Comparison of ENCODE assay signal across 8 cellular contexts in genomic region chr17:7704601-7705268, GRCh38. TPM values are rescaled to one million over a fixed set of nuclear protein-coding genes. Genes with fewer than 3 reads are reported as not detected.
A peak's percentile ranks its signal among the peaks of the same experiment; 100 is the strongest.
DNase-seq lines count a peak whose midpoint lies in the region; ATAC-seq, FAIRE-seq and TF ChIP-seq lines count a peak whose summit lies in the region.

A gene with protein sequence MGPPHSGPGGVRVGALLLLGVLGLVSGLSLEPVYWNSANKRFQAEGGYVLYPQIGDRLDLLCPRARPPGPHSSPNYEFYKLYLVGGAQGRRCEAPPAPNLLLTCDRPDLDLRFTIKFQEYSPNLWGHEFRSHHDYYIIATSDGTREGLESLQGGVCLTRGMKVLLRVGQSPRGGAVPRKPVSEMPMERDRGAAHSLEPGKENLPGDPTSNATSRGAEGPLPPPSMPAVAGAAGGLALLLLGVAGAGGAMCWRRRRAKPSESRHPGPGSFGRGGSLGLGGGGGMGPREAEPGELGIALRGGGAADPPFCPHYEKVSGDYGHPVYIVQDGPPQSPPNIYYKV (plus strand): TSS chr17:7705202. CDS start chr17:7705599, 397 bp downstream.

- peaks cover 19% of the 10 kb centered on the region; the same call in 1 of the 2 replicates for H3K23me2 ChIP-seq in H1 (ENCODE audit: low read depth, low read length)

- H2BK15ac ChIP-seq in H1 (ENCODE audit: low read length): no peak within 1 kb of the TSS

- H3K14ac ChIP-seq in H1 (ENCODE audit: insufficient read length): no peak within 1 kb of the TSS

- H3K56ac ChIP-seq in H1 (replicated peaks; ENCODE audit: insufficient read length, low read depth, low read length): no peak within 1 kb of the TSS

- peak; percentile 48 to 66 for ATAC-seq in naive thymus-derived CD8-positive, alpha-beta T cell
- ATAC-seq in HG03378 (IDR thresholded peaks at IDR 0.05; ENCODE audit: unreplicated experiment) (no peak), HG02610 (IDR thresholded peaks at IDR 0.05; ENCODE audit: unreplicated experiment) (no peak), HG03342 (IDR thresholded peaks at IDR 0.05; ENCODE audit: unreplicated experiment) (no peak)

- H4K8ac ChIP-seq in H1 (ENCODE audit: extremely low read depth, insufficient read depth, low read length): peak within 1 kb of the TSS; percentile 66

- H4K91ac ChIP-seq in H1 (replicated peaks; ENCODE audit: insufficient read length, low read length): no peak within 1 kb of the TSS

- no peaks in the 10 kb centered on the region; the same call in 1 of the 2 replicates for H3K79me1 ChIP-seq in H1 (ENCODE audit: low read depth, low read length)

- H3K4me1 ChIP-seq in H1 (replicated peaks in 1 of 4; ENCODE audit: control insufficient read depth in 3 of 4, insufficient read depth in 4 of 4, low read length in 3 of 4): peaks cover 2 to 19% (median 16%) of the 10 kb centered on the region in 4 experiments

- POLR2A ChIA-PET in H1 (lab: Charles Lee; ENCODE audit: partially characterized antibody): interaction anchor here (0.6 to 11.4 kb wide), 14 partner anchors 9 to 227 kb away, joined by 3 to 186 read pairs (median 4); partner anchors contain the start of genes CNTROB, DNAH2, SAT2 and SOX15
- POLR2A ChIA-PET in naive thymus-derived CD8-positive, alpha-beta T cell (lab: Charles Lee): no interaction called here

- no peak for TF ChIP-seq CTCF in H1 (IDR thresholded peaks at IDR 0.05; ENCODE audit: control extremely low read depth in 1 of 3, insufficient read depth in 1 of 3, low read depth in 1 of 3, low read length in 3 of 3)

- H3K27ac Mint-ChIP-seq in activated CD4-positive, alpha-beta T cell treated with anti-CD3 and anti-CD28 coated beads, Interleukin-2, amount 10 ng/mL, durations not matched to agents 24 days and 14 days: no peak within 1 kb of the TSS
- peak within 1 kb of the TSS in 6 of 10 donors; percentile 5 to 90 (median 59) for H3K27ac Mint-ChIP-seq in naive thymus-derived CD8-positive, alpha-beta T cell

- no peak within 1 kb of the TSS for H2AFZ ChIP-seq in H1 (ENCODE audit: low read length)

- no peak for FAIRE-seq in H1 (lab: Jason Lieb, UNC)

- peaks cover 16% of the 10 kb centered on the region for H3K36me3 Mint-ChIP-seq in activated CD4-positive, alpha-beta T cell treated with anti-CD3 and anti-CD28 coated beads, Interleukin-2, amount 10 ng/mL, durations not matched to agents 24 days and 14 days (ENCODE audit: low read depth)
- H3K36me3 Mint-ChIP-seq in naive thymus-derived CD8-positive, alpha-beta T cell: peaks cover 4 to 38% (median 21%) of the 10 kb centered on the region in 3 donors

- TF ChIP-seq POLR2A in H1 (IDR thresholded peaks at IDR 0.05; ENCODE audit: control extremely low read depth in 1 of 2, low read depth in 2 of 2, low read length in 2 of 2): peak in 1 of 2 experiments; percentile 55; a peak in 1 of 3 replicates

- H3K18ac ChIP-seq in H1 (ENCODE audit: extremely low read depth, low read length): no peak within 1 kb of the TSS; the same call in 1 of the 2 replicates

- H2BK120ac ChIP-seq in H1 (replicated peaks; ENCODE audit: low read depth, low read length): no peak within 1 kb of the TSS

- H4K5ac ChIP-seq in H1 (ENCODE audit: insufficient read length, low read depth, low read length): peak within 1 kb of the TSS; percentile 29

- H2BK5ac ChIP-seq in H1 (ENCODE audit: low read depth, low read length): peak within 1 kb of the TSS; percentile 16

- peaks cover 0 to 5% (median 2%) of the 10 kb centered on the region in 4 experiments; a peak in 3 of 8 replicates for H3K36me3 ChIP-seq in H1 (ENCODE audit: control insufficient read depth in 2 of 4, insufficient read depth in 4 of 4, low read length in 3 of 4)

- DNase-seq in activated CD4-positive, alpha-beta T cell treated with anti-CD3 and anti-CD28 coated beads, Interleukin-2, amount 10 ng/mL, durations not matched to agents 24 days and 14 days: no peak
- DNase-seq in activated CD4-positive, alpha-beta T cell treated with anti-CD3 and anti-CD28 coated beads, Interleukin-2, amount 50 U/mL, for 1 hour: no peak
- DNase-seq in NCI-H82 treated with DMSO at 0.1 percent for 48 hours (lab: John Stamatoyannopoulos, UW; ENCODE audit: unreplicated experiment): peak; percentile 66
- peak in 1 of 2 experiments; percentile 86 for DNase-seq in H1 (ENCODE audit: low read depth in 1 of 2, low spot score in 2 of 2)
- DNase-seq in naive thymus-derived CD8-positive, alpha-beta T cell: peak in 2 of 10 donors; percentile 23 to 26

- no peak within 1 kb of the TSS for H3K4ac ChIP-seq in H1 (replicated peaks; ENCODE audit: insufficient read length, low read depth, low read length)

- no peak; a peak in 1 of 3 replicates for TF ChIP-seq EP300 in H1 (IDR thresholded peaks at IDR 0.05; ENCODE audit: borderline replicate concordance in 1 of 2, low read depth in 2 of 2, low read length in 2 of 2)

- H3K79me2 ChIP-seq in H1 (ENCODE audit: control insufficient read depth in 1 of 2, insufficient read depth in 2 of 2, low read length in 2 of 2): no peaks in the 10 kb centered on the region

- H3K27me3 ChIP-seq in H1 (replicated peaks in 1 of 4; ENCODE audit: control insufficient read depth in 3 of 4, extremely low read depth in 1 of 4, insufficient read depth in 3 of 4, low read length in 3 of 4): peaks cover 0 to 3% (median 1%) of the 10 kb centered on the region in 4 experiments; a peak in 2 of 7 replicates

- H3K27ac ChIP-seq in H1 (ENCODE audit: low read depth, low read length): no peak within 1 kb of the TSS; the same call in 1 of the 2 replicates

- H3K23ac ChIP-seq in H1 (ENCODE audit: insufficient read length): no peak within 1 kb of the TSS

- H3K4me2 ChIP-seq in H1 (ENCODE audit: insufficient read depth in 1 of 2, low read depth in 2 of 2, low read length in 2 of 2): peak within 1 kb of the TSS; percentile 82 to 90

- H4K20me1 ChIP-seq in H1 (replicated peaks in 1 of 2; ENCODE audit: control insufficient read depth in 1 of 2, insufficient read depth in 2 of 2, low read length in 2 of 2): peaks cover 2 to 7% of the 10 kb centered on the region in 2 experiments

- peak within 1 kb of the TSS; percentile 73 for H3K4me3 Mint-ChIP-seq in activated CD4-positive, alpha-beta T cell treated with anti-CD3 and anti-CD28 coated beads, Interleukin-2, amount 10 ng/mL, durations not matched to agents 24 days and 14 days
- H3K4me3 Mint-ChIP-seq in naive thymus-derived CD8-positive, alpha-beta T cell: peak within 1 kb of the TSS; percentile 59 to 94 (median 77)

- H3K9me3 Mint-ChIP-seq in activated CD4-positive, alpha-beta T cell treated with anti-CD3 and anti-CD28 coated beads, Interleukin-2, amount 10 ng/mL, durations not matched to agents 24 days and 14 days: no peaks in the 10 kb centered on the region
- H3K9me3 Mint-ChIP-seq in naive thymus-derived CD8-positive, alpha-beta T cell: no peaks in the 10 kb centered on the region

- intact Hi-C loops in activated CD4-positive, alpha-beta T cell treated with anti-CD3 and anti-CD28 coated beads, Interleukin-2, amount 10 ng/mL, durations not matched to agents 24 days and 14 days (cut with micrococcal nuclease): no loop called here

- peaks cover 12% of the 10 kb centered on the region for H3K4me1 Mint-ChIP-seq in activated CD4-positive, alpha-beta T cell treated with anti-CD3 and anti-CD28 coated beads, Interleukin-2, amount 10 ng/mL, durations not matched to agents 24 days and 14 days
- H3K4me1 Mint-ChIP-seq in naive thymus-derived CD8-positive, alpha-beta T cell: peaks cover 11 to 26% (median 19%) of the 10 kb centered on the region in 4 donors

- 3% methylated on average over 14 of the region's 45 CpGs; no CpG with 5 or more reads in 1 of the 2 experiments for WGBS in H1 (ENCODE audit: extremely low coverage in 1 of 2, insufficient coverage in 1 of 2, insufficient read length in 1 of 2, insufficient replicate concordance in 2 of 2, low coverage in 1 of 2, low lambda C conversion rate in 2 of 2, missing lambda C conversion rate in 1 of 2), 2 experiments

- H3K9me3 ChIP-seq in H1 (ENCODE audit: insufficient read depth in 2 of 2, low read depth in 1 of 2, low read length in 1 of 2): no peaks in the 10 kb centered on the region

- CTCF ChIA-PET in H1 (lab: Charles Lee; ENCODE audit: partially characterized antibody): interaction anchor here (0.9 to 9.2 kb wide), 9 partner anchors 12 to 138 kb away, joined by 3 to 85 read pairs (median 5); partner anchors contain the start of genes DNAH2, SAT2, TP53 and WRAP53

- peak within 1 kb of the TSS; percentile 56 to 86 (median 66) for H3K4me3 ChIP-seq in H1 (ENCODE audit: extremely low read depth in 1 of 4, insufficient read depth in 2 of 4, low read depth in 3 of 4, low read length in 4 of 4)

- no peak within 1 kb of the TSS for H2BK20ac ChIP-seq in H1 (ENCODE audit: low read length)

- peaks cover 41% of the 10 kb centered on the region for H3K27me3 Mint-ChIP-seq in activated CD4-positive, alpha-beta T cell treated with anti-CD3 and anti-CD28 coated beads, Interleukin-2, amount 10 ng/mL, durations not matched to agents 24 days and 14 days
- H3K27me3 Mint-ChIP-seq in naive thymus-derived CD8-positive, alpha-beta T cell: peaks cover 19 to 82% (median 52%) of the 10 kb centered on the region in 5 donors

- 0 out of 2 replicates have a peak within 1 kb of the TSS, but pooled peaks have one; percentile 60 for H2BK12ac ChIP-seq in H1 (ENCODE audit: low read depth, low read length)

- no peak for TF ChIP-seq RAD21 in H1 (IDR thresholded peaks at IDR 0.05 in 1 of 2, conservative IDR thresholded peaks at IDR 0.05 in 1 of 2; ENCODE audit: low read depth in 2 of 2, low read length in 2 of 2)

- no peak within 1 kb of the TSS; the same call in 1 of the 2 replicates for H2AK5ac ChIP-seq in H1 (ENCODE audit: low read depth, low read length)

- peak within 1 kb of the TSS in 3 of 4 experiments; percentile 41 to 58 (median 42); a peak in 5 of 7 replicates for H3K9ac ChIP-seq in H1 (replicated peaks in 1 of 4; ENCODE audit: extremely low read depth in 1 of 4, low read depth in 3 of 4, low read length in 3 of 4)

TF ChIP-seq in H1, 55 proteins besides CTCF, POLR2A, EP300 and RAD21 (continues in another document):
- TF ChIP-seq EGR1 (IDR thresholded peaks at IDR 0.05; ENCODE audit: borderline replicate concordance, low read depth, low read length) (peak; percentile 22; the same call in 1 of the 2 replicates), TCF12 (IDR thresholded peaks at IDR 0.05; ENCODE audit: low read depth, low read length) (no peak)

RNA-seq across cellular contexts. Expression of the gene that starts here (rescaled TPM):
- 0.05 TPM in 1 of 2 replicates, not detected in the other for total RNA-seq in activated CD4-positive, alpha-beta T cell treated with anti-CD3 and anti-CD28 coated beads, Interleukin-2, amount 10 ng/mL, durations not matched to agents 24 days and 14 days
- 15.0 and 16.0 TPM in 2 replicates for total RNA-seq in H1 (2021; fragmentation: NEBNext Ultra II Directional; extraction: Animal tissue kit (Norgen Biotek cat#: 25700))
- polyA plus RNA-seq in H1 (2011; rRNA removed): 27.1 and 27.3 TPM in 2 replicates
- polyA plus RNA-seq in H1 (2011; cell fraction: cytosol; rRNA removed): 19.9 TPM
- polyA plus RNA-seq in H1 (2011; cell fraction: nucleus; rRNA removed): 40.5 TPM
- polyA plus RNA-seq in H1 (2012, experiment 1 of 2): 15.2 to 17.2 TPM (median 16.3 TPM) in 4 replicates
- polyA plus RNA-seq in H1 (2012, experiment 2 of 2): 20.2 TPM
- polyA plus RNA-seq in H1 (2013, experiment 1 of 2): 18.0 TPM
- 18.9 TPM for polyA plus RNA-seq in H1 (2013, experiment 2 of 2)
- 14.9 and 18.5 TPM in 2 replicates for polyA minus RNA-seq in H1 (2011; rRNA and poly(A)+ RNA removed)
- 8.7 TPM for polyA minus RNA-seq in H1 (2011; cell fraction: cytosol; rRNA and poly(A)+ RNA removed)
- 9.7 TPM for polyA minus RNA-seq in H1 (2011; cell fraction: nucleus; rRNA and poly(A)+ RNA removed)
- not detected for total RNA-seq in naive thymus-derived CD8-positive, alpha-beta T cell
- not detected for polyA plus RNA-seq in naive thymus-derived CD8-positive, alpha-beta T cell

Comparison
In these comparisons a context has a peak if more than half of its experiments do, and no peak if none do; other contexts are left out.
1. RNA of the gene that starts here (total RNA-seq): 15.0 to 16.0 TPM in H1; not detected in naive thymus-derived CD8-positive, alpha-beta T cell and 0.05 TPM in activated CD4-positive, alpha-beta T cell treated with anti-CD3 and anti-CD28 coated beads, Interleukin-2, amount 10 ng/mL, durations not matched to agents 24 days and 14 days; every median in the first group is over 10 times any median in the second.
2. RNA of the gene that starts here (polyA plus RNA-seq): 15.2 to 40.5 TPM in H1; not detected in naive thymus-derived CD8-positive, alpha-beta T cell; every median in the first group is over 10 times any median in the second.
3. Peak in ATAC-seq in naive thymus-derived CD8-positive, alpha-beta T cell; RNA of the gene not detected or under 1 TPM.